ENCODE assay signal across 16 cellular contexts in genomic region chr4:5143940-5144339, GRCh38.
A peak's percentile ranks its signal among the peaks of the same experiment; 100 is the strongest.
DNase-seq lines count a peak whose midpoint lies in the region; ATAC-seq, FAIRE-seq and TF ChIP-seq lines count a peak whose summit lies in the region.
"Had no signal": no experiment of that assay in that cellular context is flagged by ENCODE, and none has a peak within 500 bp of the region (broad histone marks: within the 10 kb centered on the region; RNA-seq: fewer than 3 reads in every experiment).

No MANE protein-coding gene starts in this region.

- no peaks in the 10 kb centered on the region for H3K27me3 ChIP-seq in Caco-2 (replicated peaks; ENCODE audit: control insufficient read depth, insufficient read depth, low read length)
- peaks cover 0 to 5% of the 10 kb centered on the region in 2 experiments; a peak in 2 of 5 replicates for H3K27me3 ChIP-seq in K562 (ENCODE audit: control insufficient read depth in 2 of 2, insufficient read depth in 2 of 2, low read length in 2 of 2)
- no peaks in the 10 kb centered on the region for H3K27me3 ChIP-seq in gastroesophageal sphincter
- H3K27me3 ChIP-seq in gastrocnemius medialis: no peaks in the 10 kb centered on the region

- H3K36me3 ChIP-seq in Caco-2 (ENCODE audit: control insufficient read depth, insufficient read depth, low read length): no peaks in the 10 kb centered on the region
- H3K36me3 ChIP-seq in K562 (ENCODE audit: control insufficient read depth, insufficient read depth, low read length): no peaks in the 10 kb centered on the region
- no peaks in the 10 kb centered on the region for H3K36me3 ChIP-seq in gastroesophageal sphincter
- H3K36me3 ChIP-seq in gastrocnemius medialis: no peaks in the 10 kb centered on the region

- H3K4me3 ChIP-seq in Caco-2 (ENCODE audit: low read depth, low read length) (no peak overlapping the region), K562 (no peak overlapping the region), gastroesophageal sphincter (no peak overlapping the region), gastrocnemius medialis (no peak overlapping the region)

- H3K27me3 Mint-ChIP-seq in Caco-2 (ENCODE audit: insufficient read depth, unreplicated experiment): no peaks in the 10 kb centered on the region

- H3K4me1 ChIP-seq in Caco-2: no peaks in the 10 kb centered on the region
- peaks cover 3 to 13% of the 10 kb centered on the region in 2 experiments; a peak in 2 of 5 replicates for H3K4me1 ChIP-seq in K562 (replicated peaks in 1 of 2; ENCODE audit: control insufficient read depth in 2 of 2, insufficient read depth in 2 of 2, low read length in 2 of 2)
- no peaks in the 10 kb centered on the region for H3K4me1 ChIP-seq in gastroesophageal sphincter
- no peaks in the 10 kb centered on the region for H3K4me1 ChIP-seq in gastrocnemius medialis

- H3K36me3 Mint-ChIP-seq in Caco-2 (ENCODE audit: insufficient read depth, unreplicated experiment): no peaks in the 10 kb centered on the region
- H3K36me3 Mint-ChIP-seq: CD4-positive, CD25-positive, alpha-beta regulatory T cell had no signal

- H3K27ac ChIP-seq in K562 (ENCODE audit: extremely low read depth, low read depth, low read length): no peak overlapping the region; the same call in 2 of the 3 replicates
- H3K27ac ChIP-seq in gastroesophageal sphincter: peak overlapping the region in 1 of 4 donors; percentile 14
- H3K27ac ChIP-seq in gastrocnemius medialis: no peak overlapping the region

- H3K9me1 ChIP-seq in K562 (ENCODE audit: control insufficient read depth, insufficient read depth, low read length): no peaks in the 10 kb centered on the region

- no peak overlapping the region for H3K9ac ChIP-seq in K562 (ENCODE audit: insufficient read depth in 1 of 2, low read depth in 2 of 2, low read length in 2 of 2)

- TF ChIP-seq POLR2A in K562 (conservative IDR thresholded peaks at IDR 0.05) (no peak), gastroesophageal sphincter (IDR thresholded peaks at IDR 0.05) (no peak), gastrocnemius medialis (IDR thresholded peaks at IDR 0.05) (no peak)

- H3K4me1 Mint-ChIP-seq in Caco-2 (ENCODE audit: low read depth, unreplicated experiment): peaks cover 5% of the 10 kb centered on the region
- H3K4me1 Mint-ChIP-seq: CD4-positive, CD25-positive, alpha-beta regulatory T cell had no signal

- H3K9me3 ChIP-seq in Caco-2: no peaks in the 10 kb centered on the region
- H3K9me3 ChIP-seq in K562 (replicated peaks; ENCODE audit: control insufficient read depth, insufficient read depth, low read depth, low read length): no peaks in the 10 kb centered on the region
- peaks cover 0 to 9% (median 0%) of the 10 kb centered on the region in 3 donors for H3K9me3 ChIP-seq in gastroesophageal sphincter
- H3K9me3 ChIP-seq in gastrocnemius medialis: no peaks in the 10 kb centered on the region

- POLR2A ChIA-PET in Caco-2 (lab: Charles Lee): no interaction called here
- POLR2A ChIA-PET in K562 (lab: Yijun Ruan, JAX): no interaction called here

- intact Hi-C loops in Caco-2 (cut with micrococcal nuclease; ENCODE audit: unreplicated experiment): loop anchor here (2.0 kb wide), 2 partner anchors 29 to 149 kb away; no protein-coding TSS in a partner anchor
- intact Hi-C loops in K562 (cut with micrococcal nuclease): loop anchor here (2.0 kb wide), 1 partner anchor 93 kb away; the partner anchor contains the start of gene STK32B
- intact Hi-C loops in gastrocnemius medialis (cut with DNase I; ENCODE audit: low total_unique reads): loop anchor here (5.0 kb wide), 1 partner anchor 147 kb away; no protein-coding TSS in a partner anchor

- 8% methylated on average over 4 of the region's 4 CpGs for WGBS in K562 (ENCODE audit: insufficient coverage, low coverage, missing lambda C conversion rate)
- WGBS in gastroesophageal sphincter (ENCODE audit: low coverage in 1 of 2), 2 donors: 71 to 100% methylated on average over 1 to 4 of the region's 4 CpGs

- CTCF ChIA-PET in Caco-2 (lab: Charles Lee): interaction anchor here (1.1 kb wide), 1 partner anchor 89 kb away, joined by 3 read pairs; no protein-coding TSS in a partner anchor
- CTCF ChIA-PET in K562 (lab: Yijun Ruan, JAX; ENCODE audit: low intra/inter-chr PET ratio): interaction anchor here (0.9 kb wide), 1 partner anchor 32 kb away, joined by 3 read pairs; no protein-coding TSS in a partner anchor

- peak in 1 of 2 experiments; percentile 8 for DNase-seq in Caco-2
- DNase-seq in K562 (ENCODE audit: extremely low read depth in 1 of 4, low spot score in 3 of 4): no peak
- peak; percentile 26 to 34 for DNase-seq in gastrocnemius medialis
- DNase-seq in effector CD8-positive, alpha-beta T cell (lab: John Stamatoyannopoulos, UW): no peak
- DNase-seq in anterior cingulate cortex (lab: John Stamatoyannopoulos, UW): no peak
- no peak for DNase-seq in NCI-H187 treated with DMSO at 0.1 percent for 48 hours (lab: John Stamatoyannopoulos, UW)
- DNase-seq: ACHN; CD4-positive, CD25-positive, alpha-beta regulatory T cell; DMS53; H7; NCI-H1417 treated with DMSO at 0.1 percent for 48 hours; NCI-H2029; NCI-H2171 treated with DMSO at 0.1 percent for 48 hours; NCI-H774; PC-3 had no signal

- in situ Hi-C loops in K562 (cut with MboI): loop anchor here (5.0 kb wide), 1 partner anchor 147 kb away; no protein-coding TSS in a partner anchor
- in situ Hi-C loops in gastrocnemius medialis (cut with MboI; ENCODE audit: low sequenced_read_pairs in 4 of 4): no loop called here

- H3K27ac Mint-ChIP-seq in Caco-2 (ENCODE audit: unreplicated experiment): peak overlapping the region; percentile 22
- H3K27ac Mint-ChIP-seq: CD4-positive, CD25-positive, alpha-beta regulatory T cell had no signal

- FAIRE-seq in K562 (lab: Jason Lieb, UNC): no peak

- H4K20me1 ChIP-seq in K562 (replicated peaks; ENCODE audit: control insufficient read depth, insufficient read depth, low read length): no peaks in the 10 kb centered on the region

- ATAC-seq in K562 (no peak; the same call in 1 of the 3 replicates), gastroesophageal sphincter (peak; percentile 83), gastrocnemius medialis (peak; percentile 62 to 72)
- ATAC-seq: PC-3 had no signal

- TF ChIP-seq RAD21 in K562 (CRISPR knock-in tag; conservative IDR thresholded peaks at IDR 0.05 in 1 of 2, IDR thresholded peaks at IDR 0.05 in 1 of 2): no peak

- no peak for TF ChIP-seq EP300 in K562 (IDR thresholded peaks at IDR 0.05; ENCODE audit: low read length)
- no peak for TF ChIP-seq EP300 in gastroesophageal sphincter (IDR thresholded peaks at IDR 0.05)

- TF ChIP-seq CTCF in Caco-2 (IDR thresholded peaks at IDR 0.05; ENCODE audit: insufficient read depth in 1 of 2, low read depth in 1 of 2, low read length in 1 of 2, severe bottlenecking in 1 of 2, unreplicated experiment in 1 of 2) (no peak), K562 (IDR thresholded peaks at IDR 0.05 in 2 of 3, conservative IDR thresholded peaks at IDR 0.05 in 1 of 3; ENCODE audit: insufficient read depth in 2 of 3, low read depth in 1 of 3, low read length in 3 of 3) (no peak), gastroesophageal sphincter (IDR thresholded peaks at IDR 0.05) (no peak), gastrocnemius medialis (IDR thresholded peaks at IDR 0.05 in 4 of 5, conservative IDR thresholded peaks at IDR 0.05 in 1 of 5) (no peak)

- BruUV-seq in Caco-2 (replicated peaks; lab: Mats Ljungman, UMichigan): no TSS peak
- no TSS peak for BruUV-seq in K562 (replicated peaks; lab: Mats Ljungman, UMichigan)

- peak overlapping the region; percentile 56; the same call in 1 of the 2 replicates for H3K4me2 ChIP-seq in K562 (ENCODE audit: insufficient read depth, low read length)

- H2AFZ ChIP-seq in K562 (ENCODE audit: low read depth, low read length): no peak overlapping the region

- no peak overlapping the region for H3K4me3 Mint-ChIP-seq in Caco-2 (ENCODE audit: unreplicated experiment)
- H3K4me3 Mint-ChIP-seq: CD4-positive, CD25-positive, alpha-beta regulatory T cell had no signal

- H3K9me3 Mint-ChIP-seq in Caco-2 (ENCODE audit: unreplicated experiment): peaks cover 1% of the 10 kb centered on the region
- H3K9me3 Mint-ChIP-seq: CD4-positive, CD25-positive, alpha-beta regulatory T cell had no signal

- H3K79me2 ChIP-seq in K562 (ENCODE audit: control insufficient read depth, insufficient read depth, low read length): no peaks in the 10 kb centered on the region

TF ChIP-seq in K562, 482 proteins besides CTCF, POLR2A, EP300 and RAD21 (continues in another document):
- TF ChIP-seq CEBPB (tag; IDR thresholded peaks at IDR 0.05): 0 out of 2 replicates have a peak, but pooled peaks have one; percentile 24
- no peak for TF ChIP-seq CEBPG (CRISPR knock-in tag; IDR thresholded peaks at IDR 0.05)
- TF ChIP-seq CEBPG (tag; conservative IDR thresholded peaks at IDR 0.05 in 1 of 2, IDR thresholded peaks at IDR 0.05 in 1 of 2): peak in 1 of 2 experiments; percentile 47; a peak in 1 of 4 replicates
- 0 out of 2 replicates have a peak, but pooled peaks have one; percentile 14 for TF ChIP-seq ZNF766 (CRISPR knock-in tag; conservative IDR thresholded peaks at IDR 0.05)
- no peak for TF ChIP-seq HDAC3 (IDR thresholded peaks at IDR 0.05; ENCODE audit: borderline replicate concordance, partially characterized antibody)
- TF ChIP-seq ZNF12 (CRISPR knock-in tag; IDR thresholded peaks at IDR 0.05): no peak
- no peak for TF ChIP-seq THAP12 (CRISPR knock-in tag; IDR thresholded peaks at IDR 0.05)

Comparison
In these comparisons a context has a peak if more than half of its experiments do, and no peak if none do; other contexts are left out.
1. DNase-seq: peak in gastrocnemius medialis (2 of 2); none in K562 (0 of 4), effector CD8-positive, alpha-beta T cell (single experiment), anterior cingulate cortex (0 of 58) and NCI-H187 treated with DMSO at 0.1 percent for 48 hours (single experiment).